In the genomic region with DNA sequence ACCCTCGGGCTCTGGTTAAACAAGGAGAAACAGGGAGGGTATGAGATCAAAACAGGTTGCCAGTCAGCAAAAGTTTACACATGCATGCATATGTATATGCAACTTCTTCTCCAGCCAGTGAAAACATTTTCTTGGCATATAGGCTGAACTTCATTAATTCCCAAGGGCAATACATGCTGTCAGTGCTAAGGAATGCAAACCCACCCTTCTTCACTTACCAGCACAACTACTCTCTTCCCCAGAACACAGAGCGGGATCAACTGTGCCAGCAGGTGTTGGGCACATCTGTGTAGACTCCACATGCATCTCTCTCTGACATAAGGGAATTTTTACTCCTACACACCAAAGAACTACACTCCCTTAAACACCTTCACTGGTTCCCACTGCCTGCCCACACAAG, we compare ENCODE assay signal across 18 cellular contexts.
"Had no signal": no experiment of that assay in that cellular context is flagged by ENCODE, and none has a peak within 500 bp of the region (broad histone marks: within the 10 kb centered on the region; RNA-seq: fewer than 3 reads in every experiment).

No MANE protein-coding gene starts in this region.

- DNase-seq: effector CD4-positive, alpha-beta T cell; endodermal cell; foreskin keratinocyte; left colon; left ventricle myocardium superior; mucosa of descending colon; naive thymus-derived CD8-positive, alpha-beta T cell; psoas muscle; stimulated activated CD4-positive, alpha-beta T cell treated with anti-CD3 and anti-CD28 coated beads, Interleukin-4, amount 100 ng/mL, for 1 hour; stimulated activated CD8-positive, alpha-beta memory T cell treated with anti-CD3 and anti-CD28 coated beads, Interleukin-4, amount 100 ng/mL, for 48 hours; stimulated activated naive CD8-positive, alpha-beta T cell treated with anti-CD3 and anti-CD28 coated beads, Interleukin-15, Interleukin-2, amounts not matched to agents 100 U/mL and 50 U/mL, for 24 hours; tibial artery; upper lobe of left lung; uterus had no signal

- ATAC-seq: foreskin keratinocyte; left colon; left ventricle myocardium superior; mucosa of descending colon; naive thymus-derived CD8-positive, alpha-beta T cell; psoas muscle; stimulated activated effector memory CD8-positive, alpha-beta T cell treated with anti-CD3 and anti-CD28 coated beads, Interleukin-12 subunit alpha, Interleukin-12 subunit beta, amount 100 ng/mL, for 72 hours; stimulated activated naive CD8-positive, alpha-beta T cell treated with anti-CD3 and anti-CD28 coated beads, Interleukin-15, Interleukin-2, amounts not matched to agents 100 U/mL and 50 U/mL, for 24 hours had no signal

- H3K36me3 ChIP-seq: neutrophil, tibial artery, upper lobe of left lung, uterus had no signal

- H3K4me3 ChIP-seq: coronary artery, lung, mucosa of descending colon, psoas muscle, tibial artery, upper lobe of left lung, uterus had no signal

- H3K9me3 ChIP-seq: mucosa of descending colon, neutrophil, psoas muscle, tibial artery, upper lobe of left lung, uterus had no signal

- H3K4me1 ChIP-seq: foreskin keratinocyte, uterus had no signal

- H3K27ac ChIP-seq: foreskin keratinocyte, neutrophil, psoas muscle, tibial artery, upper lobe of left lung, uterus had no signal

- H3K27me3 ChIP-seq: foreskin keratinocyte, neutrophil, tibial artery, upper lobe of left lung, uterus had no signal
